ENCODE assay signal across 27 cellular contexts in genomic region chr16:12850186-12850585, GRCh38. TPM values are rescaled to one million over a fixed set of nuclear protein-coding genes. Genes with fewer than 3 reads are reported as not detected.
"Had no signal": no experiment of that assay in that cellular context is flagged by ENCODE, and none has a peak within 500 bp of the region (broad histone marks: within the 10 kb centered on the region; RNA-seq: fewer than 3 reads in every experiment).

No MANE protein-coding gene starts in this region.

- ATAC-seq: stimulated activated effector memory CD8-positive, alpha-beta T cell treated with anti-CD3 and anti-CD28 coated beads, Interleukin-12 subunit alpha, Interleukin-12 subunit beta, amount 100 ng/mL, for 72 hours; stimulated activated memory B cell treated with anti-CD40 and anti-IgM and Interleukin-4, amounts not matched to agents 10 μg/mL and 1 μg/mL and 100 μg/mL, for 72 hours; stimulated activated naive B cell treated with anti-CD40 and anti-IgM and Interleukin-4, amounts not matched to agents 10 μg/mL and 1 μg/mL and 100 μg/mL, for 72 hours; stimulated activated naive CD8-positive, alpha-beta T cell treated with anti-CD3 and anti-CD28 coated beads, Interleukin-15, amount 100 ng/mL, for 72 hours; stimulated activated naive CD8-positive, alpha-beta T cell treated with anti-CD3 and anti-CD28 coated beads, Interleukin-15, Interleukin-2, amounts not matched to agents 100 U/mL and 50 U/mL, for 24 hours; upper lobe of right lung had no signal

- H3K36me3 ChIP-seq: stomach, suprapubic skin, thoracic aorta, thyroid gland, tibial artery, tibial nerve, transverse colon, upper lobe of left lung, upper lobe of right lung, uterus, vagina had no signal

- H3K9me3 ChIP-seq: stomach, suprapubic skin, testis, thoracic aorta, thyroid gland, tibial artery, transverse colon, upper lobe of left lung, upper lobe of right lung, uterus, vagina had no signal

- H3K4me3 ChIP-seq: stomach, suprapubic skin, testis, thoracic aorta, thyroid gland, tibial artery, tibial nerve, transverse colon, upper lobe of left lung, upper lobe of right lung, uterus, vagina had no signal

- DNase-seq: stimulated activated CD4-positive, alpha-beta T cell treated with anti-CD3 and anti-CD28 coated beads, Interleukin-2, amount 100 ng/mL, for 48 hours; stimulated activated CD4-positive, alpha-beta T cell treated with anti-CD3 and anti-CD28 coated beads, Interleukin-4, amount 100 ng/mL, for 1 hour; stimulated activated CD4-positive, alpha-beta T cell treated with anti-CD3 and anti-CD28 coated beads, Interleukin-4, amount 100 ng/mL, for 24 hours; stimulated activated CD4-positive, alpha-beta T cell treated with anti-CD3 and anti-CD28 coated beads, Interleukin-4, amount 100 ng/mL, for 4 hours; stimulated activated CD8-positive, alpha-beta memory T cell treated with anti-CD3 and anti-CD28 coated beads, Interleukin-4, amount 100 ng/mL, for 48 hours; stimulated activated naive B cell treated with anti-CD40 and anti-IgM and Interleukin-4, amounts not matched to agents 10 μg/mL and 1 μg/mL and 100 μg/mL, for 72 hours; stimulated activated naive CD4-positive, alpha-beta T cell; stimulated activated naive CD4-positive, alpha-beta T cell treated with Interleukin-2 at 50 U/mL for 16 hours; stimulated activated naive CD8-positive, alpha-beta T cell treated with anti-CD3 and anti-CD28 coated beads, Interleukin-15, amount 100 ng/mL, for 72 hours; stimulated activated naive CD8-positive, alpha-beta T cell treated with anti-CD3 and anti-CD28 coated beads, Interleukin-15, Interleukin-2, amounts not matched to agents 100 U/mL and 50 U/mL, for 24 hours; stomach; substantia nigra; testis; tibial artery; transverse colon; trophoblast cell; upper lobe of left lung; upper lobe of right lung; uterus had no signal

- H3K27me3 ChIP-seq: suprapubic skin, testis, thyroid gland, tibial artery, tibial nerve, transverse colon, upper lobe of left lung, upper lobe of right lung, uterus, vagina had no signal

- H3K4me1 ChIP-seq: stomach, suprapubic skin, testis, thyroid gland, tibial artery, tibial nerve, transverse colon, upper lobe of left lung, upper lobe of right lung, uterus, vagina had no signal

- H3K27ac ChIP-seq: stomach, suprapubic skin, testis, thoracic aorta, thyroid gland, tibial artery, tibial nerve, transverse colon, upper lobe of left lung, upper lobe of right lung, uterus, vagina had no signal

- FAIRE-seq: urothelium cell line had no signal

RNA-seq across cellular contexts. Expression of gene SHISA9, which starts 51.2 kb away (rescaled TPM):
- total RNA-seq: upper lobe of right lung had no signal
